In the genomic region with DNA sequence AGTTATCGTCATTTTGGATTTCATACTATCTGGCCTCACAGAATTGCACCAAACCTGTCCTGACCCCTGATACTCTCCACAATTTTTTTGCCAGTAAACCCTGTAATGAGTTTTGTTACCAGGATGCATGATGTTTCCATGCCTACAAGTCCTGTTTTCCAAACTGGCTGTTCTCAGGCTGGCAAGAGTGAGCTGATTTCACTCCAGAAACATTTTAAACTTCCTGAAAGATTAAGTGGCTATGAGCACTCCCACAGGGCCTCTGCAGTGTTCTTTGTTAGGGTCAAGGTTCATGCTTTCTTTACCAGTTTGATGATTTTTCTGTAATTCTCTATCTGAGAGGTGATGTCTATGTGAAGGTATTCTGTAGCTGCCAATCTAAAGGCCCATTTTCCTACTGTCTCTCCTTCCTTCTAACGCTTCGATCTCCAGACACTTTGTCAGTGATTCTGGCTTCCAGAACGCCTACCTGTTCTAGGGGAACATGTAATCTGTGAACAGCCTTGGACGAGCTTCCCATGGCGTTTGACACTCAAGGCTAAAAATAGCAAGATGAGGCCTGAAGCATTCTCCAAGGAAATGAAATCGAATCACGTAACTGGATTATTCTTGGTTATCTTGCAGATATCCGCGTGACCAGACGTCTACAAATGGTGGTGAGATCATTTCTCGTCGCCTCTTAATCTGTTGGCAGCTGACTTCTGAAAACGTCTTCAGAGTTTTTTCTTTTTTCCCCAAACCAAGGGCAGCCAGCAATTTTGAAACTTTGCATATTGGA, we compare ENCODE assay signal across 11 cellular contexts. TPM values are rescaled to one million over a fixed set of nuclear protein-coding genes. Genes with fewer than 3 reads are reported as not detected.
DNase-seq lines count a peak whose midpoint lies in the region; ATAC-seq and TF ChIP-seq lines count a peak whose summit lies in the region.
"Had no signal": no experiment of that assay in that cellular context is flagged by ENCODE, and none has a peak within 500 bp of the region (broad histone marks: within the 10 kb centered on the region; RNA-seq: fewer than 3 reads in every experiment).

No MANE protein-coding gene starts in this region.

- H3K9me3 Mint-ChIP-seq in HFFc6 = no peaks in the 10 kb centered on the region
- no peaks in the 10 kb centered on the region for H3K9me3 Mint-ChIP-seq in activated CD8-positive, alpha-beta T cell treated with anti-CD3 and anti-CD28 coated beads for 36 hours

- ATAC-seq in left lung (peak; percentile 90), HG02610 (IDR thresholded peaks at IDR 0.05; ENCODE audit: unreplicated experiment) (no peak), HG02759 (IDR thresholded peaks at IDR 0.05; ENCODE audit: unreplicated experiment) (no peak)
- no peak for ATAC-seq in activated CD8-positive, alpha-beta T cell treated with anti-CD3 and anti-CD28 coated beads for 36 hours

- 17% methylated on average over 14 of the region's 14 CpGs for WGBS in smooth muscle cell (ENCODE audit: low lambda C conversion rate)

- H3K4me1 Mint-ChIP-seq in HFFc6 (ENCODE audit: low read depth) = peaks cover 21% of the 10 kb centered on the region
- H3K4me1 Mint-ChIP-seq in activated CD8-positive, alpha-beta T cell treated with anti-CD3 and anti-CD28 coated beads for 36 hours (ENCODE audit: low read depth) = no peaks in the 10 kb centered on the region

- H3K36me3 ChIP-seq in left lung (no peaks in the 10 kb centered on the region), smooth muscle cell (ENCODE audit: low read depth) (no peaks in the 10 kb centered on the region)

- DNase-seq in HFFc6 (peak; percentile 79), dedifferentiated amniotic fluid mesenchymal stem cell (ENCODE audit: extremely low spot score) (peak; percentile 72), left lung (no peak), smooth muscle cell (lab: John Stamatoyannopoulos, UW; ENCODE audit: unreplicated experiment) (peak; percentile 23), retina (no peak)
- DNase-seq in activated CD8-positive, alpha-beta T cell treated with anti-CD3 and anti-CD28 coated beads for 36 hours = no peak

- peak overlapping the region; percentile 67 for H3K27ac Mint-ChIP-seq in HFFc6
- H3K27ac Mint-ChIP-seq in activated CD8-positive, alpha-beta T cell treated with anti-CD3 and anti-CD28 coated beads for 36 hours = no peak overlapping the region

- intact Hi-C loops in left lung (cut with DNase I) = no loop called here
- intact Hi-C loops in activated CD8-positive, alpha-beta T cell treated with anti-CD3 and anti-CD28 coated beads for 36 hours (cut with micrococcal nuclease) = no loop called here

- H3K27me3 ChIP-seq in left lung (no peaks in the 10 kb centered on the region), smooth muscle cell (ENCODE audit: low read depth) (no peaks in the 10 kb centered on the region)

- H3K9me3 ChIP-seq in left lung (peaks cover 0 to 2% of the 10 kb centered on the region in 2 donors), smooth muscle cell (replicated peaks; ENCODE audit: low read depth) (no peaks in the 10 kb centered on the region)

- peak overlapping the region; percentile 99 for H3K9ac ChIP-seq in smooth muscle cell (ENCODE audit: low read depth)

- CTCF ChIA-PET in activated CD8-positive, alpha-beta T cell treated with anti-CD3 and anti-CD28 coated beads for 36 hours (lab: Charles Lee) = no interaction called here

- no peak for TF ChIP-seq CTCF in HFFc6 (IDR thresholded peaks at IDR 0.05)
- no peak for TF ChIP-seq CTCF in left lung (IDR thresholded peaks at IDR 0.05)
- no peak for TF ChIP-seq CTCF in smooth muscle cell (IDR thresholded peaks at IDR 0.05; ENCODE audit: borderline replicate concordance, insufficient read depth, poor library complexity, severe bottlenecking)
- TF ChIP-seq CTCF in activated CD8-positive, alpha-beta T cell treated with anti-CD3 and anti-CD28 coated beads for 36 hours (IDR thresholded peaks at IDR 0.05) = no peak

- no peaks in the 10 kb centered on the region for H4K20me1 ChIP-seq in smooth muscle cell (ENCODE audit: low read depth)

- no peaks in the 10 kb centered on the region for H3K79me2 ChIP-seq in smooth muscle cell (ENCODE audit: low read depth)

- H3K36me3 Mint-ChIP-seq in HFFc6 (ENCODE audit: low read depth) = no peaks in the 10 kb centered on the region
- no peaks in the 10 kb centered on the region for H3K36me3 Mint-ChIP-seq in activated CD8-positive, alpha-beta T cell treated with anti-CD3 and anti-CD28 coated beads for 36 hours (ENCODE audit: low read depth)

- H3F3A ChIP-seq in smooth muscle cell (ENCODE audit: low read depth) = peaks cover 34% of the 10 kb centered on the region

- H3K27me3 Mint-ChIP-seq in HFFc6 (ENCODE audit: insufficient read depth) = no peaks in the 10 kb centered on the region
- peaks cover 4% of the 10 kb centered on the region for H3K27me3 Mint-ChIP-seq in activated CD8-positive, alpha-beta T cell treated with anti-CD3 and anti-CD28 coated beads for 36 hours

- peaks cover 3 to 23% of the 10 kb centered on the region in 2 donors for H3K4me1 ChIP-seq in left lung
- H3K4me1 ChIP-seq in smooth muscle cell (ENCODE audit: low read depth) = peaks cover 15% of the 10 kb centered on the region

- H3K27ac ChIP-seq in left lung = peak overlapping the region; percentile 76 to 90
- peak overlapping the region; percentile 100 for H3K27ac ChIP-seq in smooth muscle cell (ENCODE audit: low read depth)
- H3K27ac ChIP-seq: HL-60, RWPE1 had no signal

- no peak overlapping the region for H3K4me3 Mint-ChIP-seq in HFFc6
- no peak overlapping the region for H3K4me3 Mint-ChIP-seq in activated CD8-positive, alpha-beta T cell treated with anti-CD3 and anti-CD28 coated beads for 36 hours

- H3K4me3 ChIP-seq in left lung = no peak overlapping the region
- no peak overlapping the region for H3K4me3 ChIP-seq in smooth muscle cell
- H3K4me3 ChIP-seq: GM12878 had no signal

- H2AFZ ChIP-seq in smooth muscle cell (ENCODE audit: low read depth) = no peak overlapping the region

- peak overlapping the region; percentile 71 for H3K4me2 ChIP-seq in smooth muscle cell

- POLR2A ChIA-PET in activated CD8-positive, alpha-beta T cell treated with anti-CD3 and anti-CD28 coated beads for 36 hours (lab: Charles Lee) = interaction anchor here (0.6 kb wide), 1 partner anchor 119 kb away, joined by 4 read pairs; no protein-coding TSS in a partner anchor

RNA-seq across cellular contexts. Expression of a gene that starts 31.9 kb away (rescaled TPM):
- not detected for total RNA-seq in HFFc6 (2021; fragmentation: NEBNext Ultra II Directional; extraction: Animal tissue kit (Norgen Biotek cat#: 25700))
- total RNA-seq in left lung = 10 to 100 TPM; 33.6 to 43.1 TPM
- 691 and 781 TPM in 2 replicates for total RNA-seq in smooth muscle cell
- polyA plus RNA-seq in smooth muscle cell = 309 and 356 TPM in 2 replicates
- total RNA-seq in activated CD8-positive, alpha-beta T cell treated with anti-CD3 and anti-CD28 coated beads for 36 hours = not detected
- total RNA-seq: GM12878 had no signal

Comparison
In these comparisons a context has a peak if more than half of its experiments do, and no peak if none do; other contexts are left out.
1. DNase-seq: peak in HFFc6 (single experiment), dedifferentiated amniotic fluid mesenchymal stem cell (single experiment) and smooth muscle cell (single experiment); none in left lung (0 of 2), retina (single experiment) and activated CD8-positive, alpha-beta T cell treated with anti-CD3 and anti-CD28 coated beads for 36 hours (single experiment).
2. RNA of a gene that starts 31.9 kb away (total RNA-seq): 691 to 781 TPM in smooth muscle cell and 33.6 to 43.1 TPM in left lung; not detected in HFFc6 and not detected in activated CD8-positive, alpha-beta T cell treated with anti-CD3 and anti-CD28 coated beads for 36 hours; every median in the first group is over 10 times any median in the second.